In the genomic region with DNA sequence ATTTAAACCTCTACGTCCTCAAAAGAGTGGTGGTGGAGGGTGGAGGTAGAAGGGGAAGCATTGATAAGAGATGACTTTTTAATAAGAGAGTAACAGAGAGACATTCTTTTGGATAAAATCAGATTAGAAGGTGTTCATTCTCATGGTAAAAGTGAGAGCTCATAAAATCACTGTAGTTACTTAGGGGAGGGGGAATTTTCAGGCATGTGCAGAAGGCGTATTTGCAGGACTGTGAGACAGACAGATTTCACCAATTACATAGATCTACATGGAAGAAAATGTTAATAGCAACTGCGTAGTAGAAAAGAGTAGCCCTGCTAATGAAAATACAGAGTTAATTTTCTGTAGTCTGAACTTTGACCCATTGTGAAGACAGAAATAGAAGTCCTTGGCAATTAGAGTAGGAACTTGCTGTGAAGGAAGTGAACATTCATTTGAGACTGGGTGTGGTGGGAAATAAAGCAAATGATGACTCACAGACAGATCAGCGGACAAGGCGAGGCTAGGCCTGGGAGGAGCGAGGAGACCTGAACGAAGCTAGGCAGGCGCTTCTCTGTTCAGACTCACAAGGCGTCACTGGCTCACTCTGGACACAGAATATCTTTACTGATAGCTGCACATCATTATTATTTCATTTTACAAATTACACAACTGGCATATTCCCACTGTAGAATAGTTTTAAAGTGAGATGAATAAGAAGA, we compare ENCODE assay signal across 1 cellular context.
A peak's percentile ranks its signal among the peaks of the same experiment; 100 is the strongest.
TF ChIP-seq lines count a peak whose summit lies in the region.

No MANE protein-coding gene starts in this region.

TF ChIP-seq in K562, 482 proteins besides CTCF, POLR2A, EP300 and RAD21 (continued from another document):
- TF ChIP-seq MYC (IDR thresholded peaks at IDR 0.05; ENCODE audit: low read depth, low read length) (peak; percentile 22; the same call in 1 of the 2 replicates), MYC (CRISPR knock-in tag; IDR thresholded peaks at IDR 0.05; ENCODE audit: borderline replicate concordance, low read depth) (no peak), FOS (IDR thresholded peaks at IDR 0.05; ENCODE audit: extremely low read depth, insufficient read length) (peak; percentile 58), BCL6 (CRISPR knock-in tag; IDR thresholded peaks at IDR 0.05) (no peak), TAF1 (IDR thresholded peaks at IDR 0.05; ENCODE audit: control insufficient read depth, extremely low read depth, insufficient read depth, low read length, severe bottlenecking) (no peak), ZFX (CRISPR knock-in tag; IDR thresholded peaks at IDR 0.05) (peak; percentile 30; the same call in 1 of the 2 replicates), NFRKB (IDR thresholded peaks at IDR 0.05; ENCODE audit: low read depth) (no peak), NFYB (IDR thresholded peaks at IDR 0.05; ENCODE audit: extremely low read depth, insufficient read length) (no peak), POLR3A (IDR thresholded peaks at IDR 0.05; ENCODE audit: borderline replicate concordance, extremely low read depth, insufficient read depth, insufficient read length) (no peak), ZFP30 (CRISPR knock-in tag; IDR thresholded peaks at IDR 0.05; ENCODE audit: borderline replicate concordance) (no peak), U2AF2 (optimal IDR thresholded peaks at IDR 0.05; ENCODE audit: low read depth, low read length) (no peak), ZNF12 (CRISPR knock-in tag; IDR thresholded peaks at IDR 0.05) (no peak)
- TF ChIP-seq, protein P1, sequence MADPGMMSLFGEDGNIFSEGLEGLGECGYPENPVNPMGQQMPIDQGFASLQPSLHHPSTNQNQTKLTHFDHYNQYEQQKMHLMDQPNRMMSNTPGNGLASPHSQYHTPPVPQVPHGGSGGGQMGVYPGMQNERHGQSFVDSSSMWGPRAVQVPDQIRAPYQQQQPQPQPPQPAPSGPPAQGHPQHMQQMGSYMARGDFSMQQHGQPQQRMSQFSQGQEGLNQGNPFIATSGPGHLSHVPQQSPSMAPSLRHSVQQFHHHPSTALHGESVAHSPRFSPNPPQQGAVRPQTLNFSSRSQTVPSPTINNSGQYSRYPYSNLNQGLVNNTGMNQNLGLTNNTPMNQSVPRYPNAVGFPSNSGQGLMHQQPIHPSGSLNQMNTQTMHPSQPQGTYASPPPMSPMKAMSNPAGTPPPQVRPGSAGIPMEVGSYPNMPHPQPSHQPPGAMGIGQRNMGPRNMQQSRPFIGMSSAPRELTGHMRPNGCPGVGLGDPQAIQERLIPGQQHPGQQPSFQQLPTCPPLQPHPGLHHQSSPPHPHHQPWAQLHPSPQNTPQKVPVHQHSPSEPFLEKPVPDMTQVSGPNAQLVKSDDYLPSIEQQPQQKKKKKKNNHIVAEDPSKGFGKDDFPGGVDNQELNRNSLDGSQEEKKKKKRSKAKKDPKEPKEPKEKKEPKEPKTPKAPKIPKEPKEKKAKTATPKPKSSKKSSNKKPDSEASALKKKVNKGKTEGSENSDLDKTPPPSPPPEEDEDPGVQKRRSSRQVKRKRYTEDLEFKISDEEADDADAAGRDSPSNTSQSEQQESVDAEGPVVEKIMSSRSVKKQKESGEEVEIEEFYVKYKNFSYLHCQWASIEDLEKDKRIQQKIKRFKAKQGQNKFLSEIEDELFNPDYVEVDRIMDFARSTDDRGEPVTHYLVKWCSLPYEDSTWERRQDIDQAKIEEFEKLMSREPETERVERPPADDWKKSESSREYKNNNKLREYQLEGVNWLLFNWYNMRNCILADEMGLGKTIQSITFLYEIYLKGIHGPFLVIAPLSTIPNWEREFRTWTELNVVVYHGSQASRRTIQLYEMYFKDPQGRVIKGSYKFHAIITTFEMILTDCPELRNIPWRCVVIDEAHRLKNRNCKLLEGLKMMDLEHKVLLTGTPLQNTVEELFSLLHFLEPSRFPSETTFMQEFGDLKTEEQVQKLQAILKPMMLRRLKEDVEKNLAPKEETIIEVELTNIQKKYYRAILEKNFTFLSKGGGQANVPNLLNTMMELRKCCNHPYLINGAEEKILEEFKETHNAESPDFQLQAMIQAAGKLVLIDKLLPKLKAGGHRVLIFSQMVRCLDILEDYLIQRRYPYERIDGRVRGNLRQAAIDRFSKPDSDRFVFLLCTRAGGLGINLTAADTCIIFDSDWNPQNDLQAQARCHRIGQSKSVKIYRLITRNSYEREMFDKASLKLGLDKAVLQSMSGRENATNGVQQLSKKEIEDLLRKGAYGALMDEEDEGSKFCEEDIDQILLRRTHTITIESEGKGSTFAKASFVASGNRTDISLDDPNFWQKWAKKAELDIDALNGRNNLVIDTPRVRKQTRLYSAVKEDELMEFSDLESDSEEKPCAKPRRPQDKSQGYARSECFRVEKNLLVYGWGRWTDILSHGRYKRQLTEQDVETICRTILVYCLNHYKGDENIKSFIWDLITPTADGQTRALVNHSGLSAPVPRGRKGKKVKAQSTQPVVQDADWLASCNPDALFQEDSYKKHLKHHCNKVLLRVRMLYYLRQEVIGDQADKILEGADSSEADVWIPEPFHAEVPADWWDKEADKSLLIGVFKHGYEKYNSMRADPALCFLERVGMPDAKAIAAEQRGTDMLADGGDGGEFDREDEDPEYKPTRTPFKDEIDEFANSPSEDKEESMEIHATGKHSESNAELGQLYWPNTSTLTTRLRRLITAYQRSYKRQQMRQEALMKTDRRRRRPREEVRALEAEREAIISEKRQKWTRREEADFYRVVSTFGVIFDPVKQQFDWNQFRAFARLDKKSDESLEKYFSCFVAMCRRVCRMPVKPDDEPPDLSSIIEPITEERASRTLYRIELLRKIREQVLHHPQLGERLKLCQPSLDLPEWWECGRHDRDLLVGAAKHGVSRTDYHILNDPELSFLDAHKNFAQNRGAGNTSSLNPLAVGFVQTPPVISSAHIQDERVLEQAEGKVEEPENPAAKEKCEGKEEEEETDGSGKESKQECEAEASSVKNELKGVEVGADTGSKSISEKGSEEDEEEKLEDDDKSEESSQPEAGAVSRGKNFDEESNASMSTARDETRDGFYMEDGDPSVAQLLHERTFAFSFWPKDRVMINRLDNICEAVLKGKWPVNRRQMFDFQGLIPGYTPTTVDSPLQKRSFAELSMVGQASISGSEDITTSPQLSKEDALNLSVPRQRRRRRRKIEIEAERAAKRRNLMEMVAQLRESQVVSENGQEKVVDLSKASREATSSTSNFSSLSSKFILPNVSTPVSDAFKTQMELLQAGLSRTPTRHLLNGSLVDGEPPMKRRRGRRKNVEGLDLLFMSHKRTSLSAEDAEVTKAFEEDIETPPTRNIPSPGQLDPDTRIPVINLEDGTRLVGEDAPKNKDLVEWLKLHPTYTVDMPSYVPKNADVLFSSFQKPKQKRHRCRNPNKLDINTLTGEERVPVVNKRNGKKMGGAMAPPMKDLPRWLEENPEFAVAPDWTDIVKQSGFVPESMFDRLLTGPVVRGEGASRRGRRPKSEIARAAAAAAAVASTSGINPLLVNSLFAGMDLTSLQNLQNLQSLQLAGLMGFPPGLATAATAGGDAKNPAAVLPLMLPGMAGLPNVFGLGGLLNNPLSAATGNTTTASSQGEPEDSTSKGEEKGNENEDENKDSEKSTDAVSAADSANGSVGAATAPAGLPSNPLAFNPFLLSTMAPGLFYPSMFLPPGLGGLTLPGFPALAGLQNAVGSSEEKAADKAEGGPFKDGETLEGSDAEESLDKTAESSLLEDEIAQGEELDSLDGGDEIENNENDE (IDR thresholded peaks at IDR 0.05; ENCODE audit: low read depth, low read length): no peak
- TF ChIP-seq, protein P2, sequence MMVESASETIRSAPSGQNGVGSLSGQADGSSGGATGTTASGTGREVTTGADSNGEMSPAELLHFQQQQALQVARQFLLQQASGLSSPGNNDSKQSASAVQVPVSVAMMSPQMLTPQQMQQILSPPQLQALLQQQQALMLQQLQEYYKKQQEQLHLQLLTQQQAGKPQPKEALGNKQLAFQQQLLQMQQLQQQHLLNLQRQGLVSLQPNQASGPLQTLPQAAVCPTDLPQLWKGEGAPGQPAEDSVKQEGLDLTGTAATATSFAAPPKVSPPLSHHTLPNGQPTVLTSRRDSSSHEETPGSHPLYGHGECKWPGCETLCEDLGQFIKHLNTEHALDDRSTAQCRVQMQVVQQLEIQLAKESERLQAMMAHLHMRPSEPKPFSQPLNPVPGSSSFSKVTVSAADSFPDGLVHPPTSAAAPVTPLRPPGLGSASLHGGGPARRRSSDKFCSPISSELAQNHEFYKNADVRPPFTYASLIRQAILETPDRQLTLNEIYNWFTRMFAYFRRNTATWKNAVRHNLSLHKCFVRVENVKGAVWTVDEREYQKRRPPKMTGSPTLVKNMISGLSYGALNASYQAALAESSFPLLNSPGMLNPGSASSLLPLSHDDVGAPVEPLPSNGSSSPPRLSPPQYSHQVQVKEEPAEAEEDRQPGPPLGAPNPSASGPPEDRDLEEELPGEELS (CRISPR knock-in tag; IDR thresholded peaks at IDR 0.05; ENCODE audit: borderline replicate concordance): no peak
- TF ChIP-seq, protein P3, sequence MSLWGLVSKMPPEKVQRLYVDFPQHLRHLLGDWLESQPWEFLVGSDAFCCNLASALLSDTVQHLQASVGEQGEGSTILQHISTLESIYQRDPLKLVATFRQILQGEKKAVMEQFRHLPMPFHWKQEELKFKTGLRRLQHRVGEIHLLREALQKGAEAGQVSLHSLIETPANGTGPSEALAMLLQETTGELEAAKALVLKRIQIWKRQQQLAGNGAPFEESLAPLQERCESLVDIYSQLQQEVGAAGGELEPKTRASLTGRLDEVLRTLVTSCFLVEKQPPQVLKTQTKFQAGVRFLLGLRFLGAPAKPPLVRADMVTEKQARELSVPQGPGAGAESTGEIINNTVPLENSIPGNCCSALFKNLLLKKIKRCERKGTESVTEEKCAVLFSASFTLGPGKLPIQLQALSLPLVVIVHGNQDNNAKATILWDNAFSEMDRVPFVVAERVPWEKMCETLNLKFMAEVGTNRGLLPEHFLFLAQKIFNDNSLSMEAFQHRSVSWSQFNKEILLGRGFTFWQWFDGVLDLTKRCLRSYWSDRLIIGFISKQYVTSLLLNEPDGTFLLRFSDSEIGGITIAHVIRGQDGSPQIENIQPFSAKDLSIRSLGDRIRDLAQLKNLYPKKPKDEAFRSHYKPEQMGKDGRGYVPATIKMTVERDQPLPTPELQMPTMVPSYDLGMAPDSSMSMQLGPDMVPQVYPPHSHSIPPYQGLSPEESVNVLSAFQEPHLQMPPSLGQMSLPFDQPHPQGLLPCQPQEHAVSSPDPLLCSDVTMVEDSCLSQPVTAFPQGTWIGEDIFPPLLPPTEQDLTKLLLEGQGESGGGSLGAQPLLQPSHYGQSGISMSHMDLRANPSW (CRISPR knock-in tag; IDR thresholded peaks at IDR 0.05): no peak
